ENCODE assay signal across 39 cellular contexts in genomic region chr13:72023895-72024294, GRCh38.
"Had no signal": no experiment of that assay in that cellular context is flagged by ENCODE, and none has a peak within 500 bp of the region (broad histone marks: within the 10 kb centered on the region; RNA-seq: fewer than 3 reads in every experiment).

No MANE protein-coding gene starts in this region.

- H3K9me3 Mint-ChIP-seq: activated CD4-positive, alpha-beta T cell treated with anti-CD3 and anti-CD28 coated beads, Interleukin-2, amount 10 ng/mL, durations not matched to agents 24 days and 14 days; activated naive CD4-positive, alpha-beta T cell treated with anti-CD3 and anti-CD28 coated beads for 36 hours had no signal

- H3K4me1 ChIP-seq: adrenal gland, body of pancreas, breast epithelium had no signal

- H3K36me3 ChIP-seq: adrenal gland, brain microvascular endothelial cell, breast epithelium, cardiac muscle cell had no signal

- H3K4me3 ChIP-seq: adrenal gland, body of pancreas, breast epithelium, cardiac muscle cell had no signal

- H3K4me3 Mint-ChIP-seq: activated B cell treated with CpG ODN at 0.5 μM for 24 hours; activated CD4-positive, alpha-beta memory T cell treated with anti-CD3 and anti-CD28 coated beads for 36 hours; activated CD4-positive, alpha-beta T cell treated with anti-CD3 and anti-CD28 coated beads, Interleukin-2, amount 10 ng/mL, durations not matched to agents 24 days and 14 days; activated CD8-positive, alpha-beta T cell treated with anti-CD3 and anti-CD28 coated beads for 36 hours; activated naive CD4-positive, alpha-beta T cell treated with anti-CD3 and anti-CD28 coated beads for 36 hours; activated naive CD8-positive, alpha-beta T cell treated with anti-CD3 and anti-CD28 coated beads for 36 hours; activated T-cell treated with anti-CD3 and anti-CD28 coated beads, Interleukin-2, amount 50 U/mL, for 4 hours; activated T-cell treated with anti-CD3 and anti-CD28 coated beads, Interleukin-2, amount 50 U/mL, for 72 hours; activated T-helper 1 cell treated with anti-CD3 and anti-CD28 coated beads, Interleukin-12 subunit alpha, Interleukin-12 subunit beta, Interleukin-2, Interleukin-4 antibody, amounts not matched to agents 30 ng/mL and 10 ng/mL and 1 ng/mL, durations not matched to agents 14 hours and 24 hours and 36 hours; activated T-helper 17 cell treated with anti-CD3 and anti-CD28 coated beads, Interleukin-2, amount 50 U/mL, for 72 hours; central memory CD8-positive, alpha-beta T cell; T-helper 1 cell treated with Interleukin-12 subunit alpha and Interleukin-12 subunit beta and Interleukin-4 antibody, amounts not matched to agents 30 μg/mL and 1 μg/mL, for 36 hours; T-helper 2 cell treated with Interferon-gamma antibody and Interleukin-4, amounts not matched to agents 5 μg/mL and 100 μg/mL, for 36 hours had no signal

- H3K27ac ChIP-seq: adrenal gland, body of pancreas, brain microvascular endothelial cell, breast epithelium, cardiac muscle cell, VCaP had no signal

- DNase-seq: activated B cell treated with CpG ODN at 0.5 μM for 24 hours; activated CD4-positive, alpha-beta memory T cell treated with anti-CD3 and anti-CD28 coated beads for 36 hours; activated CD4-positive, alpha-beta T cell treated with anti-CD3 and anti-CD28 coated beads for 4 hours; activated CD4-positive, alpha-beta T cell treated with anti-CD3 and anti-CD28 coated beads, Interleukin-2, amount 10 ng/mL, durations not matched to agents 24 days and 14 days; activated CD4-positive, alpha-beta T cell treated with anti-CD3 and anti-CD28 coated beads, Interleukin-2, amount 50 U/mL, for 1 hour; activated CD4-positive, alpha-beta T cell treated with anti-CD3 and anti-CD28 coated beads, Interleukin-2, amount 50 U/mL, for 4 hours; activated CD4-positive, CD25-positive, alpha-beta regulatory T cell treated with anti-CD3 and anti-CD28 coated beads, Interleukin-2, amount 50 U/mL, for 72 hours; activated CD8-positive, alpha-beta memory T cell treated with anti-CD3 and anti-CD28 coated beads, Interleukin-2, amount 50 U/mL, for 4 hours; activated CD8-positive, alpha-beta T cell treated with anti-CD3 and anti-CD28 coated beads for 36 hours; activated effector memory CD4-positive, alpha-beta T cell treated with anti-CD3 and anti-CD28 coated beads, Interleukin-2, amount 50 U/mL, for 16 hours; activated gamma-delta T cell treated with Interleukin-2 at 50 U/mL for 16 hours; activated naive CD4-positive, alpha-beta T cell; activated naive CD4-positive, alpha-beta T cell treated with anti-CD3 and anti-CD28 coated beads for 36 hours; activated naive CD4-positive, alpha-beta T cell treated with anti-CD3 and anti-CD28 coated beads, Interleukin-2, amount 50 U/mL, for 16 hours; activated naive CD8-positive, alpha-beta T cell treated with anti-CD3 and anti-CD28 coated beads for 36 hours; activated T-cell treated with anti-CD3 and anti-CD28 coated beads for 4 hours; activated T-cell treated with anti-CD3 and anti-CD28 coated beads, Interleukin-2, amount 50 U/mL, for 1 hour; activated T-cell treated with anti-CD3 and anti-CD28 coated beads, Interleukin-2, amount 50 U/mL, for 4 hours; activated T-cell treated with anti-CD3 and anti-CD28 coated beads, Interleukin-2, amount 50 U/mL, for 72 hours; adrenal gland; amniotic stem cell; aorta; body of pancreas; brain microvascular endothelial cell; caudate nucleus; cerebellar nuclear complex; T-helper 2 cell; T-helper 9 cell had no signal

- H3K27me3 ChIP-seq: adrenal gland, body of pancreas, brain microvascular endothelial cell, breast epithelium, cardiac muscle cell had no signal

- ATAC-seq: activated CD8-positive, alpha-beta T cell treated with anti-CD3 and anti-CD28 coated beads for 36 hours; activated naive CD4-positive, alpha-beta T cell treated with anti-CD3 and anti-CD28 coated beads, Interleukin-2, amount 50 U/mL, for 72 hours; activated T-cell treated with anti-CD3 and anti-CD28 coated beads, Interleukin-2, amount 50 U/mL, for 4 hours; activated T-cell treated with anti-CD3 and anti-CD28 coated beads, Interleukin-2, amount 50 U/mL, for 72 hours; activated T-helper 17 cell treated with anti-CD3 and anti-CD28 coated beads, Interleukin-2, amount 50 U/mL, for 72 hours; body of pancreas had no signal

- H3K27me3 Mint-ChIP-seq: activated B cell treated with CpG ODN at 0.5 μM for 24 hours; activated CD4-positive, alpha-beta memory T cell treated with anti-CD3 and anti-CD28 coated beads for 36 hours; activated CD4-positive, alpha-beta T cell treated with anti-CD3 and anti-CD28 coated beads, Interleukin-2, amount 10 ng/mL, durations not matched to agents 24 days and 14 days; activated CD8-positive, alpha-beta T cell treated with anti-CD3 and anti-CD28 coated beads for 36 hours; activated naive CD8-positive, alpha-beta T cell treated with anti-CD3 and anti-CD28 coated beads for 36 hours; activated T-helper 17 cell treated with anti-CD3 and anti-CD28 coated beads, Interleukin-2, amount 50 U/mL, for 72 hours; central memory CD8-positive, alpha-beta T cell had no signal

- H3K9me3 ChIP-seq: adrenal gland, body of pancreas, breast epithelium had no signal

- FAIRE-seq: astrocyte, TTC549 had no signal

- H3K27ac Mint-ChIP-seq: activated B cell treated with CpG ODN at 0.5 μM for 24 hours; activated CD4-positive, alpha-beta memory T cell treated with anti-CD3 and anti-CD28 coated beads for 36 hours; activated CD4-positive, alpha-beta T cell treated with anti-CD3 and anti-CD28 coated beads, Interleukin-2, amount 10 ng/mL, durations not matched to agents 24 days and 14 days; activated CD8-positive, alpha-beta T cell treated with anti-CD3 and anti-CD28 coated beads for 36 hours; activated naive CD4-positive, alpha-beta T cell treated with anti-CD3 and anti-CD28 coated beads for 36 hours; activated naive CD4-positive, alpha-beta T cell treated with anti-CD3 and anti-CD28 coated beads, Interleukin-2, amount 50 U/mL, for 72 hours; activated naive CD8-positive, alpha-beta T cell treated with anti-CD3 and anti-CD28 coated beads for 36 hours; activated T-cell treated with anti-CD3 and anti-CD28 coated beads, Interleukin-2, amount 50 U/mL, for 72 hours; activated T-helper 1 cell treated with anti-CD3 and anti-CD28 coated beads, Interleukin-12 subunit alpha, Interleukin-12 subunit beta, Interleukin-2, Interleukin-4 antibody, amounts not matched to agents 30 ng/mL and 10 ng/mL and 1 ng/mL, durations not matched to agents 14 hours and 24 hours and 36 hours; activated T-helper 17 cell treated with anti-CD3 and anti-CD28 coated beads, Interleukin-2, amount 50 U/mL, for 72 hours; T-helper 1 cell treated with Interleukin-12 subunit alpha and Interleukin-12 subunit beta and Interleukin-4 antibody, amounts not matched to agents 30 μg/mL and 1 μg/mL, for 36 hours; T-helper 2 cell treated with Interferon-gamma antibody and Interleukin-4, amounts not matched to agents 5 μg/mL and 100 μg/mL, for 36 hours had no signal

- H3K4me1 Mint-ChIP-seq: activated B cell treated with CpG ODN at 0.5 μM for 24 hours; activated CD4-positive, alpha-beta T cell treated with anti-CD3 and anti-CD28 coated beads, Interleukin-2, amount 10 ng/mL, durations not matched to agents 24 days and 14 days; activated naive CD8-positive, alpha-beta T cell treated with anti-CD3 and anti-CD28 coated beads for 36 hours; activated T-helper 17 cell treated with anti-CD3 and anti-CD28 coated beads, Interleukin-2, amount 50 U/mL, for 72 hours; central memory CD8-positive, alpha-beta T cell had no signal
